Comparison of ENCODE assay signal across 1 cellular context in the genomic region with DNA sequence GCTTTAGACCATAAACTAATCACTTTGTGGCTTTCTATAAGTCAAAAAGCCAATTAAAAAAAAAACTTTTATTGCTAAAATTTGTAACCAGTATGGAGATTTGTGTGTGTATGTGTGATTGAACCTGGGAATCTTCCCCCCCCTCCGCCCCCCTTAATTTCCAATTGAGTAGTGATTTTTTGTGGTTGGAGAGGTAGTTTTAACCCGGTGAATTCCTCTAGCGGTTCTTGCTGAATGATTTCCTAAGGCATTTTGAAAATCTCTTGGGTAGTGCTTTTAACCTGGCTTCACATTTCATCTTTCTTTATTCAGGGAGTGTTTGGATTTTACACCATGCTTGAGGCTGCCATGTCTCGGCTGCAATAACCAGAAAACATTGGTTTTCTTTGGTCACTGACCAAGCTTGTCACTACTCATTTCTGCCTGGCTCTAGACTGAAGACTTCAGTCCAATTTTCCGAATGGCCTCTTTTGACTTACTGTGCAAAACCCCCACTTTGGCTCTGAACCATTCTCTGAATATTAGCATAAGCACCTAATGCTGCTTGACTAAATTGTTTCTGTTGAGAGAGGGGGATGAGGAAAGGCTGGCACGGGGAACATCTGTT.
TF ChIP-seq lines count a peak whose summit lies in the region.

No MANE protein-coding gene starts in this region.

TF ChIP-seq in IMR-90, 13 proteins besides CTCF, POLR2A, EP300 and RAD21 (continued from another document):
- TF ChIP-seq MXI1 (IDR thresholded peaks at IDR 0.05; ENCODE audit: borderline replicate concordance, low read depth, low read length): no peak
- TF ChIP-seq SMC3 (IDR thresholded peaks at IDR 0.05; ENCODE audit: low read depth, low read length): no peak
- TF ChIP-seq NFE2L2 (IDR thresholded peaks at IDR 0.05; ENCODE audit: low read depth, low read length): no peak
- TF ChIP-seq ELK1 (IDR thresholded peaks at IDR 0.05; ENCODE audit: borderline replicate concordance, low read depth, low read length): no peak
